ENCODE assay signal across 8 cellular contexts in genomic region chr21:45109831-45110492, GRCh38. TPM values are rescaled to one million over a fixed set of nuclear protein-coding genes. Genes with fewer than 3 reads are reported as not detected.
DNase-seq lines count a peak whose midpoint lies in the region; ATAC-seq lines count a peak whose summit lies in the region.

No MANE protein-coding gene starts in this region.

- H3K36me3 Mint-ChIP-seq in CD4-positive, alpha-beta memory T cell, result peaks cover 0 to 7% of the 10 kb centered on the region in 2 donors

- peaks cover 46% of the 10 kb centered on the region for H3K4me1 ChIP-seq in CD4-positive, alpha-beta memory T cell (ENCODE audit: insufficient read depth, low read length)

- CTCF ChIA-PET in CD4-positive, alpha-beta memory T cell (lab: Charles Lee; ENCODE audit: partially characterized antibody), result interaction anchor here (0.8 to 1.5 kb wide), 2 partner anchors 28 to 160 kb away, joined by 4 to 8 read pairs; no protein-coding TSS in a partner anchor

- H3K27me3 Mint-ChIP-seq in CD4-positive, alpha-beta memory T cell, result no peaks in the 10 kb centered on the region

- ATAC-seq in GM19452 (IDR thresholded peaks at IDR 0.05; ENCODE audit: unreplicated experiment) (peak; percentile 89), HG03521 (IDR thresholded peaks at IDR 0.05; ENCODE audit: unreplicated experiment) (peak; percentile 76)

- no peak overlapping the region for H3K4me3 ChIP-seq in CD4-positive, alpha-beta memory T cell (ENCODE audit: low read length in 2 of 2)
- no peak overlapping the region for H3K4me3 ChIP-seq in H7 (ENCODE audit: insufficient read depth, low read depth, low read length)

- H3K9me3 ChIP-seq in CD4-positive, alpha-beta memory T cell (ENCODE audit: control insufficient read depth in 1 of 2, low read length in 2 of 2), result no peaks in the 10 kb centered on the region

- no peaks in the 10 kb centered on the region for H3K27me3 ChIP-seq in CD4-positive, alpha-beta memory T cell (ENCODE audit: insufficient read depth, low read length)
- H3K27me3 ChIP-seq in H7 (ENCODE audit: control insufficient read depth, insufficient read depth, low read length), result no peaks in the 10 kb centered on the region

- no peak overlapping the region for H3K27ac ChIP-seq in CD4-positive, alpha-beta memory T cell (ENCODE audit: low read depth, low read length)

- POLR2A ChIA-PET in CD4-positive, alpha-beta memory T cell (lab: Charles Lee; ENCODE audit: partially characterized antibody), result no interaction called here

- H3K36me3 ChIP-seq in CD4-positive, alpha-beta memory T cell (ENCODE audit: insufficient read depth, low read length), result no peaks in the 10 kb centered on the region
- no peaks in the 10 kb centered on the region for H3K36me3 ChIP-seq in H7 (replicated peaks; ENCODE audit: control insufficient read depth, insufficient read depth, low read length)

- peak overlapping the region; percentile 22 to 81 (median 70) for H3K4me3 Mint-ChIP-seq in CD4-positive, alpha-beta memory T cell

- peaks cover 38 to 76% (median 59%) of the 10 kb centered on the region in 4 donors for H3K4me1 Mint-ChIP-seq in CD4-positive, alpha-beta memory T cell

- H3K27ac Mint-ChIP-seq in CD4-positive, alpha-beta memory T cell, result peak overlapping the region in 5 of 7 donors; percentile 23 to 81 (median 63)

- no peaks in the 10 kb centered on the region for H3K9me3 Mint-ChIP-seq in CD4-positive, alpha-beta memory T cell

- intact Hi-C loops in CD4-positive, alpha-beta memory T cell (cut with micrococcal nuclease), result no loop called here

- DNase-seq in CD4-positive, alpha-beta memory T cell, result peak in 4 of 5 donors; percentile 15 to 46 (median 22)
- peak; percentile 24 for DNase-seq in activated CD4-positive, alpha-beta T cell treated with anti-CD3 and anti-CD28 coated beads, Interleukin-2, amount 50 U/mL, for 1 hour
- DNase-seq in kidney tubule cell (ENCODE audit: low spot score) (peak; percentile 13), ecto neural progenitor cell (ENCODE audit: low spot score) (no peak), H7 (no peak), NCI-H446 treated with DMSO at 0.1 percent for 48 hours (lab: John Stamatoyannopoulos, UW) (no peak)

RNA-seq across cellular contexts. Expression of gene ADARB1, which starts 35.6 kb away (rescaled TPM):
- total RNA-seq in CD4-positive, alpha-beta memory T cell, result 10 to 100 TPM; 49.7 to 50.0 TPM
- polyA plus RNA-seq in CD4-positive, alpha-beta memory T cell, result 10 to 100 TPM in 1 of 2 donors, 1 to 10 TPM in 1; 4.6 to 12.2 TPM
- total RNA-seq in H7 (2014; rRNA removed; shearing (Covaris generic)), result 5.5 and 8.0 TPM in 2 replicates

Comparison
In these comparisons a context has a peak if more than half of its experiments do, and no peak if none do; other contexts are left out.
1. DNase-seq: peak in CD4-positive, alpha-beta memory T cell (4 of 5), activated CD4-positive, alpha-beta T cell treated with anti-CD3 and anti-CD28 coated beads, Interleukin-2, amount 50 U/mL, for 1 hour (single experiment) and kidney tubule cell (single experiment); none in ecto neural progenitor cell (single experiment), H7 (single experiment) and NCI-H446 treated with DMSO at 0.1 percent for 48 hours (single experiment).